In the genomic region with DNA sequence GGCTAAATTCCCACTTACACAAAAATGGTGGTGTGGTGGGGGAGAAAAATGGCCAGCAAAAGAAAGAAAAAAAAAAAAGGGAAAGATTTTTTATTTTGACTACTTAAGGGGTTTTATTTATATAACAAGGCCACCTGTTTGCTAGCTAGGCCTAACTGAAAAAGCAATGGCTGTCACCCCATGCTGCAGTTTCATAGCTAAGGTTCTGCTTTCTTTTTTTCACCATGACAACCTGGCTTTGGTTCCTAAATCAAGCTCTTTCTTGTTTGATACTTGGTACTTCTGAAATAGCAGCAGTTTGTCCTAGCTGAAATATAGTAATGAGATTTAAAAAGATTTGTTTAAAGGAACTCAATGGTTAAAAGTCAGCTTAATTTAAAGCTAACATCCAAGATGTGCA, we compare ENCODE assay signal across 24 cellular contexts.
DNase-seq lines count a peak whose midpoint lies in the region; ATAC-seq and TF ChIP-seq lines count a peak whose summit lies in the region.
"Had no signal": no experiment of that assay in that cellular context is flagged by ENCODE, and none has a peak within 500 bp of the region (broad histone marks: within the 10 kb centered on the region; RNA-seq: fewer than 3 reads in every experiment).

No MANE protein-coding gene starts in this region.

- H3K4me2 ChIP-seq in KMS-11, result peak overlapping the region; percentile 48

- H3K36me3 Mint-ChIP-seq in nephron progenitor cell (ENCODE audit: low read depth), result peaks cover 9% of the 10 kb centered on the region
- H3K36me3 Mint-ChIP-seq: CD14-positive monocyte; stimulated activated effector memory CD8-positive, alpha-beta T cell treated with anti-CD3 and anti-CD28 coated beads, Interleukin-12 subunit alpha, Interleukin-12 subunit beta, amount 100 ng/mL, for 72 hours had no signal

- peaks cover 17% of the 10 kb centered on the region for H3K4me1 Mint-ChIP-seq in nephron progenitor cell
- H3K4me1 Mint-ChIP-seq: activated naive CD8-positive, alpha-beta T cell treated with anti-CD3 and anti-CD28 coated beads, Interleukin-2, amount 50 U/mL, for 24 hours; CD14-positive monocyte; stimulated activated effector memory CD8-positive, alpha-beta T cell treated with anti-CD3 and anti-CD28 coated beads, Interleukin-12 subunit alpha, Interleukin-12 subunit beta, amount 100 ng/mL, for 72 hours had no signal

- peak overlapping the region; percentile 19 for H3K9ac ChIP-seq in KMS-11

- no peaks in the 10 kb centered on the region for H3K79me2 ChIP-seq in KMS-11 (ENCODE audit: insufficient read depth, low read depth)

- TF ChIP-seq CTCF in KMS-11 (conservative IDR thresholded peaks at IDR 0.05; ENCODE audit: low read depth, low read length), result no peak
- TF ChIP-seq CTCF in nephron progenitor cell (IDR thresholded peaks at IDR 0.05), result no peak

- ATAC-seq in GM18858 (IDR thresholded peaks at IDR 0.05; ENCODE audit: unreplicated experiment), result peak; percentile 57
- peak; percentile 85 for ATAC-seq in GM21526 (IDR thresholded peaks at IDR 0.05; ENCODE audit: low FRiP score, unreplicated experiment)
- ATAC-seq in HG03159 (IDR thresholded peaks at IDR 0.05; ENCODE audit: unreplicated experiment), result no peak
- ATAC-seq: activated naive CD8-positive, alpha-beta T cell treated with anti-CD3 and anti-CD28 coated beads, Interleukin-2, amount 50 U/mL, for 24 hours; gastrocnemius medialis; left colon; stimulated activated effector memory CD8-positive, alpha-beta T cell treated with anti-CD3 and anti-CD28 coated beads, Interleukin-12 subunit alpha, Interleukin-12 subunit beta, amount 100 ng/mL, for 72 hours had no signal

- H3K4me3 ChIP-seq in KMS-11 (IDR thresholded peaks at IDR 0.05; ENCODE audit: insufficient read depth, low read depth, low read length), result no peak overlapping the region
- H3K4me3 ChIP-seq: gastrocnemius medialis, sigmoid colon, upper lobe of left lung had no signal

- peaks cover 40% of the 10 kb centered on the region for H3K4me1 ChIP-seq in KMS-11 (ENCODE audit: low read depth, poor library complexity, severe bottlenecking)
- H3K4me1 ChIP-seq: gastrocnemius medialis, sigmoid colon, upper lobe of left lung had no signal

- no peaks in the 10 kb centered on the region for H3K27me3 ChIP-seq in KMS-11 (ENCODE audit: insufficient read depth, low read depth)
- H3K27me3 ChIP-seq: gastrocnemius medialis, neutrophil, sigmoid colon, upper lobe of left lung had no signal

- H3K27ac ChIP-seq in KMS-11, result peak overlapping the region; percentile 59
- H3K27ac ChIP-seq: gastrocnemius medialis, neutrophil, sigmoid colon, upper lobe of left lung had no signal

- no peaks in the 10 kb centered on the region for H3K27me3 Mint-ChIP-seq in nephron progenitor cell (ENCODE audit: low read depth, poor library complexity)
- H3K27me3 Mint-ChIP-seq: activated naive CD8-positive, alpha-beta T cell treated with anti-CD3 and anti-CD28 coated beads, Interleukin-2, amount 50 U/mL, for 24 hours had no signal

- no peaks in the 10 kb centered on the region for H3K36me3 ChIP-seq in KMS-11 (ENCODE audit: insufficient read depth)
- H3K36me3 ChIP-seq: gastrocnemius medialis, neutrophil, sigmoid colon, upper lobe of left lung had no signal

- DNase-seq in nephron progenitor cell (no peak), mesenteric fat pad (ENCODE audit: low spot score) (no peak)
- no peak for DNase-seq in activated effector memory CD4-positive, alpha-beta T cell treated with anti-CD3 and anti-CD28 coated beads, Interleukin-2, amount 50 U/mL, for 16 hours
- DNase-seq: activated gamma-delta T cell treated with Interleukin-2 at 50 U/mL for 16 hours; activated naive CD8-positive, alpha-beta T cell treated with anti-CD3 and anti-CD28 coated beads, Interleukin-2, amount 50 U/mL, for 24 hours; activated T-cell treated with anti-CD3 and anti-CD28 coated beads, Interleukin-2, amount 50 U/mL, for 1 hour; gastrocnemius medialis; left colon; mammary epithelial cell; NCI-H2081; NCI-H345; NCI-H82; sigmoid colon; stimulated activated CD4-positive, alpha-beta T cell treated with anti-CD3 and anti-CD28 coated beads, Interleukin-4, amount 100 ng/mL, for 24 hours; substantia nigra; upper lobe of left lung had no signal

- H3K27ac Mint-ChIP-seq in nephron progenitor cell, result peak overlapping the region; percentile 36
- H3K27ac Mint-ChIP-seq: activated naive CD8-positive, alpha-beta T cell treated with anti-CD3 and anti-CD28 coated beads, Interleukin-2, amount 50 U/mL, for 24 hours; CD14-positive monocyte; progenitor cell of endocrine pancreas; stimulated activated effector memory CD8-positive, alpha-beta T cell treated with anti-CD3 and anti-CD28 coated beads, Interleukin-12 subunit alpha, Interleukin-12 subunit beta, amount 100 ng/mL, for 72 hours had no signal

- peak overlapping the region; percentile 55 for H2AFZ ChIP-seq in KMS-11 (ENCODE audit: low read depth)

- no peaks in the 10 kb centered on the region for H4K20me1 ChIP-seq in KMS-11 (ENCODE audit: insufficient read depth)

- peaks cover 59% of the 10 kb centered on the region for H3K9me3 Mint-ChIP-seq in nephron progenitor cell

- no peak overlapping the region for H3K4me3 Mint-ChIP-seq in nephron progenitor cell
- H3K4me3 Mint-ChIP-seq: activated naive CD8-positive, alpha-beta T cell treated with anti-CD3 and anti-CD28 coated beads, Interleukin-2, amount 50 U/mL, for 24 hours; CD14-positive monocyte; stimulated activated effector memory CD8-positive, alpha-beta T cell treated with anti-CD3 and anti-CD28 coated beads, Interleukin-12 subunit alpha, Interleukin-12 subunit beta, amount 100 ng/mL, for 72 hours had no signal
